ENCODE assay signal across 1 cellular context in genomic region chr20:48771542-48771941, GRCh38.
TF ChIP-seq lines count a peak whose summit lies in the region.

No MANE protein-coding gene starts in this region.

TF ChIP-seq in HepG2, 621 proteins besides CTCF, POLR2A, EP300 and RAD21 (continued from another document):
- TF ChIP-seq ZMYM2 (CRISPR knock-in tag; IDR thresholded peaks at IDR 0.05) (no peak), ZNF564 (CRISPR knock-in tag; IDR thresholded peaks at IDR 0.05) (no peak), ELF4 (CRISPR knock-in tag; IDR thresholded peaks at IDR 0.05; ENCODE audit: borderline replicate concordance) (no peak), POGZ (CRISPR knock-in tag; IDR thresholded peaks at IDR 0.05) (no peak), THYN1 (CRISPR knock-in tag; IDR thresholded peaks at IDR 0.05; ENCODE audit: borderline replicate concordance, low read depth) (no peak), ZNF747 (CRISPR knock-in tag; IDR thresholded peaks at IDR 0.05; ENCODE audit: borderline replicate concordance) (no peak), MXD4 (CRISPR knock-in tag; IDR thresholded peaks at IDR 0.05) (no peak), TOPORS (CRISPR knock-in tag; IDR thresholded peaks at IDR 0.05) (no peak), ZNF644 (CRISPR knock-in tag; IDR thresholded peaks at IDR 0.05; ENCODE audit: low read depth) (no peak), ZNF580 (CRISPR knock-in tag; IDR thresholded peaks at IDR 0.05; ENCODE audit: borderline replicate concordance, low read depth) (no peak), ZNF101 (CRISPR knock-in tag; IDR thresholded peaks at IDR 0.05; ENCODE audit: borderline replicate concordance, low read depth) (no peak)
TF ChIP-seq in HepG2: peak in this region for 0.
